17 cellular contexts compared by ENCODE assay signal in genomic region chr16:86952769-86953168, GRCh38.
A peak's percentile ranks its signal among the peaks of the same experiment; 100 is the strongest.
DNase-seq lines count a peak whose midpoint lies in the region; TF ChIP-seq lines count a peak whose summit lies in the region.
"Had no signal": no experiment of that assay in that cellular context is flagged by ENCODE, and none has a peak within 500 bp of the region (broad histone marks: within the 10 kb centered on the region; RNA-seq: fewer than 3 reads in every experiment).

No MANE protein-coding gene starts in this region.

- H3K9me3 ChIP-seq in SK-N-SH (no peaks in the 10 kb centered on the region), HAP-1 (no peaks in the 10 kb centered on the region)
- H3K9me3 ChIP-seq: esophagus squamous epithelium had no signal

- no peaks in the 10 kb centered on the region for H3K79me2 ChIP-seq in SK-N-SH (ENCODE audit: insufficient read depth)

- TF ChIP-seq CTCF in SK-N-SH (IDR thresholded peaks at IDR 0.05) (no peak), foreskin fibroblast (IDR thresholded peaks at IDR 0.05; ENCODE audit: low read depth, low read length) (no peak), chondrocyte (IDR thresholded peaks at IDR 0.05) (no peak)

- H2AFZ ChIP-seq in SK-N-SH (ENCODE audit: low read depth): no peak overlapping the region; the same call in 1 of the 2 replicates
- H2AFZ ChIP-seq: PC-9 had no signal

- H3K27ac ChIP-seq in SK-N-SH (ENCODE audit: low read depth in 2 of 2, low read length in 1 of 2): peak overlapping the region in 1 of 2 experiments; percentile 98; a peak in 2 of 4 replicates
- H3K27ac ChIP-seq: esophagus squamous epithelium, PC-9 had no signal

- POLR2A ChIA-PET in SK-N-SH (lab: Yijun Ruan, JAX): no interaction called here

- DNase-seq in A172 (ENCODE audit: low spot score) (peak; percentile 89), HS-27A (ENCODE audit: low read depth) (peak; percentile 71), SK-N-SH (no peak), foreskin fibroblast (peak; percentile 35 to 58), HAP-1 (ENCODE audit: low spot score in 2 of 2) (no peak), GDM1 (lab: John Stamatoyannopoulos, UW) (no peak), chondrocyte (ENCODE audit: low spot score) (no peak), T-helper 2 cell (no peak)
- DNase-seq: activated B cell treated with CpG ODN at 0.5 μM for 24 hours; activated CD8-positive, alpha-beta memory T cell treated with anti-CD3 and anti-CD28 coated beads, Interleukin-2, amount 10 ng/mL, durations not matched to agents 7 days and 5 days; activated effector memory CD4-positive, alpha-beta T cell treated with Interleukin-2 at 50 U/mL for 16 hours; esophagus squamous epithelium; NCI-H187 treated with DMSO at 0.1 percent for 48 hours; NCI-H524; PC-9; stimulated activated CD4-positive, alpha-beta T cell treated with anti-CD3 and anti-CD28 coated beads, Interleukin-12 subunit alpha, Interleukin-12 subunit beta, amount 100 ng/mL, for 4 hours; stimulated activated naive CD8-positive, alpha-beta T cell treated with anti-CD3 and anti-CD28 coated beads, Interleukin-15, Interleukin-2, amounts not matched to agents 100 U/mL and 50 U/mL, for 24 hours had no signal

- TF ChIP-seq RAD21 in SK-N-SH (IDR thresholded peaks at IDR 0.05; ENCODE audit: low read length): no peak

- no peaks in the 10 kb centered on the region for H3K9me3 Mint-ChIP-seq in chondrocyte (ENCODE audit: low read depth)
- H3K9me3 Mint-ChIP-seq: activated B cell treated with CpG ODN at 0.5 μM for 24 hours had no signal

- no peak overlapping the region for H3K4me3 Mint-ChIP-seq in chondrocyte (ENCODE audit: unreplicated experiment)
- H3K4me3 Mint-ChIP-seq: activated B cell treated with CpG ODN at 0.5 μM for 24 hours; activated CD8-positive, alpha-beta memory T cell treated with anti-CD3 and anti-CD28 coated beads, Interleukin-2, amount 10 ng/mL, durations not matched to agents 7 days and 5 days had no signal

- no peaks in the 10 kb centered on the region for H3K27me3 Mint-ChIP-seq in chondrocyte (ENCODE audit: low read depth)
- H3K27me3 Mint-ChIP-seq: activated B cell treated with CpG ODN at 0.5 μM for 24 hours; activated CD8-positive, alpha-beta memory T cell treated with anti-CD3 and anti-CD28 coated beads, Interleukin-2, amount 10 ng/mL, durations not matched to agents 7 days and 5 days had no signal

- in situ Hi-C loops in HAP-1 (cut with MboI; ENCODE audit: low sequenced_read_pairs): no loop called here

- peaks cover 19% of the 10 kb centered on the region for H3K4me1 Mint-ChIP-seq in chondrocyte (ENCODE audit: low read depth)

- TF ChIP-seq EP300 in SK-N-SH (IDR thresholded peaks at IDR 0.05; ENCODE audit: borderline replicate concordance in 1 of 2, low read depth in 1 of 2, low read length in 1 of 2): no peak

- peak overlapping the region; percentile 41; the same call in 1 of the 2 replicates for H3K9ac ChIP-seq in SK-N-SH

- H3K36me3 ChIP-seq in SK-N-SH (replicated peaks in 1 of 2; ENCODE audit: control insufficient read depth in 1 of 2, insufficient read depth in 2 of 2, low read length in 1 of 2): no peaks in the 10 kb centered on the region
- no peaks in the 10 kb centered on the region for H3K36me3 ChIP-seq in HAP-1 (replicated peaks)
- H3K36me3 ChIP-seq: esophagus squamous epithelium had no signal

- peaks cover 23% of the 10 kb centered on the region for H3F3A ChIP-seq in SK-N-SH (replicated peaks; ENCODE audit: insufficient read depth)

- H3K9me2 ChIP-seq in SK-N-SH: no peaks in the 10 kb centered on the region

- H3K4me1 ChIP-seq in SK-N-SH (ENCODE audit: control insufficient read depth in 1 of 2, insufficient read depth in 2 of 2, low read depth in 1 of 2, low read length in 1 of 2) (peaks cover 0 to 16% of the 10 kb centered on the region in 2 experiments; a peak in 1 of 4 replicates), HAP-1 (no peaks in the 10 kb centered on the region)
- H3K4me1 ChIP-seq: esophagus squamous epithelium had no signal

- no peaks in the 10 kb centered on the region for H4K20me1 ChIP-seq in SK-N-SH (ENCODE audit: insufficient read depth)

- H3K4me3 ChIP-seq in SK-N-SH (ENCODE audit: low read depth in 2 of 2, low read length in 1 of 2) (no peak overlapping the region), foreskin fibroblast (ENCODE audit: low read depth in 1 of 2, low read length in 2 of 2) (no peak overlapping the region), HAP-1 (no peak overlapping the region)
- H3K4me3 ChIP-seq: esophagus squamous epithelium, PC-9 had no signal

- CTCF ChIA-PET in SK-N-SH (lab: Yijun Ruan, JAX): no interaction called here

- no peaks in the 10 kb centered on the region; the same call in 1 of the 2 replicates for H3K27me3 ChIP-seq in SK-N-SH (ENCODE audit: insufficient read depth)
- no peaks in the 10 kb centered on the region for H3K27me3 ChIP-seq in HAP-1 (ENCODE audit: low read depth)

- H3K4me2 ChIP-seq in SK-N-SH: peak overlapping the region; percentile 53
- H3K4me2 ChIP-seq: PC-9 had no signal

- no peaks in the 10 kb centered on the region for H3K36me3 Mint-ChIP-seq in chondrocyte (ENCODE audit: low read depth)
- H3K36me3 Mint-ChIP-seq: activated CD8-positive, alpha-beta memory T cell treated with anti-CD3 and anti-CD28 coated beads, Interleukin-2, amount 10 ng/mL, durations not matched to agents 7 days and 5 days had no signal

- H3K27ac Mint-ChIP-seq in chondrocyte (ENCODE audit: unreplicated experiment): no peak overlapping the region
- H3K27ac Mint-ChIP-seq: activated B cell treated with CpG ODN at 0.5 μM for 24 hours; activated CD8-positive, alpha-beta memory T cell treated with anti-CD3 and anti-CD28 coated beads, Interleukin-2, amount 10 ng/mL, durations not matched to agents 7 days and 5 days had no signal

TF ChIP-seq in SK-N-SH, 30 proteins besides CTCF, POLR2A, EP300 and RAD21:
- TF ChIP-seq RCOR1 (IDR thresholded peaks at IDR 0.05; ENCODE audit: low read length) (no peak), CHD2 (IDR thresholded peaks at IDR 0.05; ENCODE audit: low read length, partially characterized antibody) (no peak), GABPA (IDR thresholded peaks at IDR 0.05; ENCODE audit: low read depth) (no peak), TCF12 (IDR thresholded peaks at IDR 0.05) (no peak), YY1 (IDR thresholded peaks at IDR 0.05; ENCODE audit: low read depth) (no peak)
- TF ChIP-seq, protein P1, sequence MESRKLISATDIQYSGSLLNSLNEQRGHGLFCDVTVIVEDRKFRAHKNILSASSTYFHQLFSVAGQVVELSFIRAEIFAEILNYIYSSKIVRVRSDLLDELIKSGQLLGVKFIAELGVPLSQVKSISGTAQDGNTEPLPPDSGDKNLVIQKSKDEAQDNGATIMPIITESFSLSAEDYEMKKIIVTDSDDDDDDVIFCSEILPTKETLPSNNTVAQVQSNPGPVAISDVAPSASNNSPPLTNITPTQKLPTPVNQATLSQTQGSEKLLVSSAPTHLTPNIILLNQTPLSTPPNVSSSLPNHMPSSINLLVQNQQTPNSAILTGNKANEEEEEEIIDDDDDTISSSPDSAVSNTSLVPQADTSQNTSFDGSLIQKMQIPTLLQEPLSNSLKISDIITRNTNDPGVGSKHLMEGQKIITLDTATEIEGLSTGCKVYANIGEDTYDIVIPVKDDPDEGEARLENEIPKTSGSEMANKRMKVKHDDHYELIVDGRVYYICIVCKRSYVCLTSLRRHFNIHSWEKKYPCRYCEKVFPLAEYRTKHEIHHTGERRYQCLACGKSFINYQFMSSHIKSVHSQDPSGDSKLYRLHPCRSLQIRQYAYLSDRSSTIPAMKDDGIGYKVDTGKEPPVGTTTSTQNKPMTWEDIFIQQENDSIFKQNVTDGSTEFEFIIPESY (IDR thresholded peaks at IDR 0.05; ENCODE audit: borderline replicate concordance, low read depth): no peak

Comparison
In these comparisons a context has a peak if more than half of its experiments do, and no peak if none do; other contexts are left out.
1. DNase-seq: peak in A172 (single experiment), HS-27A (single experiment) and foreskin fibroblast (2 of 2); none in SK-N-SH (single experiment), HAP-1 (0 of 2), GDM1 (single experiment), chondrocyte (single experiment) and T-helper 2 cell (0 of 5).